1 cellular context compared by ENCODE assay signal in genomic region chr6:42419490-42420280, GRCh38.
TF ChIP-seq lines count a peak whose summit lies in the region.

No MANE protein-coding gene starts in this region.

TF ChIP-seq in K562, 482 proteins besides CTCF, POLR2A, EP300 and RAD21 (continued from another document):
- TF ChIP-seq CUX1 (CRISPR knock-in tag; IDR thresholded peaks at IDR 0.05) (no peak), THAP12 (CRISPR knock-in tag; IDR thresholded peaks at IDR 0.05) (no peak), JUNB (CRISPR knock-in tag; conservative IDR thresholded peaks at IDR 0.05) (no peak), OTX1 (CRISPR knock-in tag; IDR thresholded peaks at IDR 0.05) (no peak), ZNF12 (CRISPR knock-in tag; IDR thresholded peaks at IDR 0.05) (no peak), POU5F1 (IDR thresholded peaks at IDR 0.05; ENCODE audit: borderline replicate concordance, low read depth, low read length, partially characterized antibody) (no peak), HMGN3 (IDR thresholded peaks at IDR 0.05; ENCODE audit: borderline replicate concordance, extremely low read depth, insufficient read length, low read depth, low read length) (no peak), PHTF2 (CRISPR knock-in tag; IDR thresholded peaks at IDR 0.05) (no peak), BACH1 (tag; IDR thresholded peaks at IDR 0.05) (no peak), MTA2 (IDR thresholded peaks at IDR 0.05; ENCODE audit: low read depth) (no peak), ATF1 (CRISPR knock-in tag; IDR thresholded peaks at IDR 0.05) (no peak), ATF1 (tag; IDR thresholded peaks at IDR 0.05) (no peak), ZBED1 (IDR thresholded peaks at IDR 0.05) (no peak), MECOM (CRISPR knock-in tag; IDR thresholded peaks at IDR 0.05) (no peak), SAFB2 (IDR thresholded peaks at IDR 0.05; ENCODE audit: borderline replicate concordance, low read depth, low read length, severe bottlenecking) (no peak), BRD4 (IDR thresholded peaks at IDR 0.05) (no peak), CHD4 (IDR thresholded peaks at IDR 0.05; ENCODE audit: insufficient read depth, insufficient replicate concordance, low read depth, low read length, poor library complexity, severe bottlenecking) (no peak), FOXA3 (CRISPR knock-in tag; conservative IDR thresholded peaks at IDR 0.05 in 1 of 2, IDR thresholded peaks at IDR 0.05 in 1 of 2) (no peak), ZNF79 (CRISPR knock-in tag; IDR thresholded peaks at IDR 0.05; ENCODE audit: low read depth) (no peak)
